ENCODE assay signal across 2 cellular contexts in the genomic region with DNA sequence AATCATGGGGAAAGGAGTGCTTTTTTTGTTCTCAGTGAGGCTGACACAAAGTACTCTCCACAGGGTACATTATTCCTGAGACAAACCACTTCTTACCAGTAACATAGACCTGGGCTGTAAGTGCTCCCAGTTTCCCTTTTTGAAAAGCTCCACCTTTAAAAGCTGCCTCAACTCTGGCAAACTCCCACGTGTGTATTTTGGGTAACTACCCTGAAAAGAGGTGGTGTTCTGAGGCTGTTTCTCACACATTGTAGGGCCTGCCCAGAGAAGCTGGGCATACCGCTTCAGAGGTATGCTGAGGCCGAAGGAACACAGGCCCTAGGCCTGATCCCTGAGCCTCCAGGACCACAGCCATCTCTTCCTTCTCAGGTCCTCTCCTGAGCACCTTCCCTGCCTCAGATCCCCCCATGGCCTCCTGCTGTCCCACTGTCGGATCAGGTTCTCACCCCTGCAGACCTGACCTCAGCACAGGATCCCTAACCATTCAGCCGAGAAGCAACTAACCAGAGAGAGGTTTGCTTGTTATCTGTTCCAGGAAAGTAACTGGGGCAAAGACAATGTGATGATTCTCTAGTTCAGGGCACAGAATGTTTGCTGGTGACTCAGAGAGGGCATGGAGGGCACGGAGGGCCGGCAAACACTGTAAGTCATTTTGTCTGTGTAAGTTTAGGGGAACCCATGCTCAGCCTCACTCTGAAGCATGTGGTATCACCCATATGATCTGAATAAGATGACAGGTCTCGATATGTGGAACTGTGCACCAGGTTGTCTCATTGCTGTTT. TPM values are rescaled to one million over a fixed set of nuclear protein-coding genes. Genes with fewer than 3 reads are reported as not detected.
"Had no signal": no experiment of that assay in that cellular context is flagged by ENCODE, and none has a peak within 500 bp of the region (broad histone marks: within the 10 kb centered on the region; RNA-seq: fewer than 3 reads in every experiment).

No MANE protein-coding gene starts in this region.

RNA-seq across cellular contexts. Expression of a gene that starts 36.1 kb away (rescaled TPM):
- total RNA-seq: fibroblast of villous mesenchyme, psoas muscle had no signal
